In genomic region chr5:82570-82969, GRCh38 we compare ENCODE assay signal across 25 cellular contexts. TPM values are rescaled to one million over a fixed set of nuclear protein-coding genes. Genes with fewer than 3 reads are reported as not detected.
DNase-seq lines count a peak whose midpoint lies in the region; ATAC-seq and TF ChIP-seq lines count a peak whose summit lies in the region.
"Had no signal": no experiment of that assay in that cellular context is flagged by ENCODE, and none has a peak within 500 bp of the region (broad histone marks: within the 10 kb centered on the region; RNA-seq: fewer than 3 reads in every experiment).

No MANE protein-coding gene starts in this region.

- 59% methylated on average over 10 of the region's 10 CpGs for WGBS in HUES64
- WGBS in neuronal stem cell (ENCODE audit: extremely low coverage in 2 of 2, insufficient read length in 2 of 2, insufficient replicate concordance in 1 of 2), 2 donors = no CpG with 5 or more reads among the region's 10 CpGs
- 36 to 50% methylated on average over 10 of the region's 10 CpGs for WGBS in gastroesophageal sphincter (ENCODE audit: low coverage in 1 of 2), 2 donors

- H3K4me3 ChIP-seq in HUES64 (ENCODE audit: low read length) = peak overlapping the region; percentile 23
- no peak overlapping the region for H3K4me3 ChIP-seq in neuronal stem cell (ENCODE audit: low read length in 2 of 2)
- H3K4me3 ChIP-seq in gastroesophageal sphincter = no peak overlapping the region
- H3K4me3 ChIP-seq: BLaER1 treated with 17β-estradiol and CSF1 and Interleukin-3, amounts not matched to agents 10 nM and 100 nM; left lung; MG63; sigmoid colon; SK-N-MC; thoracic aorta had no signal

- intact Hi-C loops in activated T-helper 2 cell treated with anti-CD3 and anti-CD28 coated beads, Interferon-gamma antibody, Interleukin-2, Interleukin-4, amounts not matched to agents 10 μg/mL and 5 μg/mL and 100 μg/mL, durations not matched to agents 14 hours and 24 hours and 36 hours (cut with micrococcal nuclease) = no loop called here

- H3K9ac ChIP-seq in HUES64 (ENCODE audit: low read depth, low read length) = peak overlapping the region; percentile 57
- no peak overlapping the region for H3K9ac ChIP-seq in neuronal stem cell (ENCODE audit: low read depth, low read length, poor library complexity)
- H3K9ac ChIP-seq: BLaER1 treated with 17β-estradiol and CSF1 and Interleukin-3, amounts not matched to agents 10 nM and 100 nM had no signal

- TF ChIP-seq EP300 in gastroesophageal sphincter (IDR thresholded peaks at IDR 0.05) = no peak

- H3K18ac ChIP-seq in neuronal stem cell (ENCODE audit: low read length) = no peak overlapping the region

- ATAC-seq in gastroesophageal sphincter (no peak), HG02678 (IDR thresholded peaks at IDR 0.05; ENCODE audit: unreplicated experiment) (no peak)
- ATAC-seq: naive thymus-derived CD8-positive, alpha-beta T cell; stimulated activated naive CD8-positive, alpha-beta T cell treated with anti-CD3 and anti-CD28 coated beads, Interleukin-15, Interleukin-2, amounts not matched to agents 100 U/mL and 50 U/mL, for 24 hours had no signal

- H3K9me3 Mint-ChIP-seq in endothelial cell (ENCODE audit: unreplicated experiment) = no peaks in the 10 kb centered on the region
- H3K9me3 Mint-ChIP-seq in activated T-helper 2 cell treated with anti-CD3 and anti-CD28 coated beads, Interferon-gamma antibody, Interleukin-2, Interleukin-4, amounts not matched to agents 10 μg/mL and 5 μg/mL and 100 μg/mL, durations not matched to agents 14 hours and 24 hours and 36 hours = peaks cover 4% of the 10 kb centered on the region
- H3K9me3 Mint-ChIP-seq: activated CD4-positive, alpha-beta T cell treated with anti-CD3 and anti-CD28 coated beads, Interleukin-2, amount 10 ng/mL, durations not matched to agents 7 days and 5 days had no signal

- no peak overlapping the region for H2BK12ac ChIP-seq in neuronal stem cell (ENCODE audit: low read length)

- peaks cover 23% of the 10 kb centered on the region for H3K4me1 ChIP-seq in HUES64 (ENCODE audit: insufficient read depth, low read length)
- peaks cover 42 to 47% of the 10 kb centered on the region in 2 donors for H3K4me1 ChIP-seq in neuronal stem cell (ENCODE audit: control insufficient read depth in 2 of 2, insufficient read depth in 1 of 2, low read depth in 1 of 2, low read length in 2 of 2)
- no peaks in the 10 kb centered on the region for H3K4me1 ChIP-seq in gastroesophageal sphincter
- H3K4me1 ChIP-seq: left lung, sigmoid colon had no signal

- DNase-seq in ELF-1 (ENCODE audit: low read depth, low spot score) (peak; percentile 34), endothelial cell (ENCODE audit: low spot score) (no peak), neuronal stem cell (ENCODE audit: low spot score) (no peak), NCI-H526 (lab: John Stamatoyannopoulos, UW) (no peak)
- no peak for DNase-seq in activated T-helper 2 cell treated with anti-CD3 and anti-CD28 coated beads, Interferon-gamma antibody, Interleukin-2, Interleukin-4, amounts not matched to agents 10 μg/mL and 5 μg/mL and 100 μg/mL, durations not matched to agents 14 hours and 24 hours and 36 hours (ENCODE audit: low spot score)
- DNase-seq: activated CD4-positive, alpha-beta T cell treated with anti-CD3 and anti-CD28 coated beads, Interleukin-2, amount 10 ng/mL, durations not matched to agents 7 days and 5 days; DND-41; MG63; midbrain; naive thymus-derived CD8-positive, alpha-beta T cell; NCI-H1417; NCI-H510A treated with DMSO at 0.1 percent for 48 hours; sigmoid colon; stimulated activated CD4-positive, alpha-beta T cell treated with anti-CD3 and anti-CD28 coated beads, Interleukin-15, amount 100 ng/mL, for 24 hours; stimulated activated naive CD8-positive, alpha-beta T cell treated with anti-CD3 and anti-CD28 coated beads, Interleukin-15, Interleukin-2, amounts not matched to agents 100 U/mL and 50 U/mL, for 24 hours; WERI-Rb-1 had no signal

- H3K79me1 ChIP-seq in neuronal stem cell (ENCODE audit: low read depth, low read length) = no peaks in the 10 kb centered on the region

- no peak overlapping the region for H2AK5ac ChIP-seq in neuronal stem cell (ENCODE audit: low read depth, low read length)

- peaks cover 6% of the 10 kb centered on the region; the same call in 1 of the 2 replicates for H3K27me3 ChIP-seq in HUES64 (ENCODE audit: insufficient read depth, low read length)
- no peaks in the 10 kb centered on the region for H3K27me3 ChIP-seq in neuronal stem cell (ENCODE audit: control insufficient read depth in 3 of 3, insufficient read depth in 3 of 3, low read depth in 1 of 3, low read length in 3 of 3)
- peaks cover 30% of the 10 kb centered on the region for H3K27me3 ChIP-seq in gastroesophageal sphincter

- TF ChIP-seq CTCF in endothelial cell (IDR thresholded peaks at IDR 0.05; ENCODE audit: unreplicated experiment) = no peak
- no peak for TF ChIP-seq CTCF in gastroesophageal sphincter (IDR thresholded peaks at IDR 0.05)

- no peak for TF ChIP-seq POLR2A in gastroesophageal sphincter (IDR thresholded peaks at IDR 0.05)

- H3K4me2 ChIP-seq in neuronal stem cell (ENCODE audit: insufficient read depth, low read length, poor library complexity, severe bottlenecking) = no peak overlapping the region

- H3K36me3 Mint-ChIP-seq in endothelial cell (ENCODE audit: low read depth, unreplicated experiment) = peaks cover 9% of the 10 kb centered on the region
- peaks cover 3% of the 10 kb centered on the region for H3K36me3 Mint-ChIP-seq in activated T-helper 2 cell treated with anti-CD3 and anti-CD28 coated beads, Interferon-gamma antibody, Interleukin-2, Interleukin-4, amounts not matched to agents 10 μg/mL and 5 μg/mL and 100 μg/mL, durations not matched to agents 14 hours and 24 hours and 36 hours (ENCODE audit: low read depth)
- H3K36me3 Mint-ChIP-seq: activated naive CD8-positive, alpha-beta T cell; naive thymus-derived CD8-positive, alpha-beta T cell had no signal

- peak overlapping the region; percentile 9 for H3K4me3 Mint-ChIP-seq in endothelial cell (ENCODE audit: unreplicated experiment)
- no peak overlapping the region for H3K4me3 Mint-ChIP-seq in activated T-helper 2 cell treated with anti-CD3 and anti-CD28 coated beads, Interferon-gamma antibody, Interleukin-2, Interleukin-4, amounts not matched to agents 10 μg/mL and 5 μg/mL and 100 μg/mL, durations not matched to agents 14 hours and 24 hours and 36 hours (ENCODE audit: low read depth)
- H3K4me3 Mint-ChIP-seq: activated CD4-positive, alpha-beta T cell treated with anti-CD3 and anti-CD28 coated beads, Interleukin-2, amount 10 ng/mL, durations not matched to agents 7 days and 5 days; activated naive CD8-positive, alpha-beta T cell; naive thymus-derived CD8-positive, alpha-beta T cell had no signal

- no peak overlapping the region for H4K91ac ChIP-seq in neuronal stem cell (ENCODE audit: low read depth, low read length, poor library complexity)

- no peak overlapping the region for H3K4ac ChIP-seq in neuronal stem cell (ENCODE audit: low read length)

- no peak overlapping the region for H2BK15ac ChIP-seq in neuronal stem cell (ENCODE audit: low read length)

- no peak overlapping the region for H3K14ac ChIP-seq in neuronal stem cell (ENCODE audit: low read length)

- no peaks in the 10 kb centered on the region for H3K36me3 ChIP-seq in HUES64 (ENCODE audit: insufficient read depth, low read length)
- H3K36me3 ChIP-seq in neuronal stem cell (replicated peaks in 1 of 2; ENCODE audit: control insufficient read depth in 2 of 2, insufficient read depth in 2 of 2, low read length in 2 of 2) = no peaks in the 10 kb centered on the region
- no peaks in the 10 kb centered on the region for H3K36me3 ChIP-seq in gastroesophageal sphincter
- H3K36me3 ChIP-seq: BLaER1 treated with 17β-estradiol and CSF1 and Interleukin-3, amounts not matched to agents 10 nM and 100 nM; left lung; MG63; sigmoid colon; thoracic aorta; WERI-Rb-1 had no signal

- peaks cover 3% of the 10 kb centered on the region for H3K27me3 Mint-ChIP-seq in endothelial cell (ENCODE audit: unreplicated experiment)
- H3K27me3 Mint-ChIP-seq in activated T-helper 2 cell treated with anti-CD3 and anti-CD28 coated beads, Interferon-gamma antibody, Interleukin-2, Interleukin-4, amounts not matched to agents 10 μg/mL and 5 μg/mL and 100 μg/mL, durations not matched to agents 14 hours and 24 hours and 36 hours (ENCODE audit: low read depth) = peaks cover 3% of the 10 kb centered on the region

- no peak overlapping the region for H2AFZ ChIP-seq in neuronal stem cell (ENCODE audit: low read length)

- no peak overlapping the region for H4K8ac ChIP-seq in neuronal stem cell (ENCODE audit: low read depth, low read length)

- no peaks in the 10 kb centered on the region for H3K9me3 ChIP-seq in HUES64 (ENCODE audit: insufficient read depth, low read depth, low read length)
- peaks cover 0 to 7% of the 10 kb centered on the region in 2 donors for H3K9me3 ChIP-seq in neuronal stem cell (replicated peaks in 1 of 2; ENCODE audit: control insufficient read depth in 2 of 2, insufficient read depth in 1 of 2, low read depth in 1 of 2, low read length in 2 of 2)
- no peaks in the 10 kb centered on the region for H3K9me3 ChIP-seq in gastroesophageal sphincter
- H3K9me3 ChIP-seq: left lung, MG63, sigmoid colon, thoracic aorta had no signal

- no peak overlapping the region for H3K27ac Mint-ChIP-seq in endothelial cell (ENCODE audit: unreplicated experiment)
- H3K27ac Mint-ChIP-seq in activated T-helper 2 cell treated with anti-CD3 and anti-CD28 coated beads, Interferon-gamma antibody, Interleukin-2, Interleukin-4, amounts not matched to agents 10 μg/mL and 5 μg/mL and 100 μg/mL, durations not matched to agents 14 hours and 24 hours and 36 hours = no peak overlapping the region
- H3K27ac Mint-ChIP-seq: activated CD4-positive, alpha-beta T cell treated with anti-CD3 and anti-CD28 coated beads, Interleukin-2, amount 10 ng/mL, durations not matched to agents 7 days and 5 days; activated naive CD8-positive, alpha-beta T cell had no signal

- H3K4me1 Mint-ChIP-seq in endothelial cell (ENCODE audit: unreplicated experiment) = peaks cover 8% of the 10 kb centered on the region
- H3K4me1 Mint-ChIP-seq in activated T-helper 2 cell treated with anti-CD3 and anti-CD28 coated beads, Interferon-gamma antibody, Interleukin-2, Interleukin-4, amounts not matched to agents 10 μg/mL and 5 μg/mL and 100 μg/mL, durations not matched to agents 14 hours and 24 hours and 36 hours (ENCODE audit: low read depth) = no peaks in the 10 kb centered on the region
- H3K4me1 Mint-ChIP-seq: activated CD4-positive, alpha-beta T cell treated with anti-CD3 and anti-CD28 coated beads, Interleukin-2, amount 10 ng/mL, durations not matched to agents 7 days and 5 days had no signal

- peak overlapping the region; percentile 15; the same call in 1 of the 2 replicates for H3K27ac ChIP-seq in HUES64 (ENCODE audit: low read depth, low read length)
- peak overlapping the region; percentile 97 for H3K27ac ChIP-seq in neuronal stem cell (replicated peaks; ENCODE audit: low read length)
- H3K27ac ChIP-seq in gastroesophageal sphincter = no peak overlapping the region
- H3K27ac ChIP-seq: BLaER1 treated with 17β-estradiol and CSF1 and Interleukin-3, amounts not matched to agents 10 nM and 100 nM; left lung; sigmoid colon; SK-N-MC; thoracic aorta; WERI-Rb-1 had no signal

- no peak overlapping the region for H2BK120ac ChIP-seq in neuronal stem cell (ENCODE audit: low read depth, low read length)

- no peak overlapping the region for H3K23ac ChIP-seq in neuronal stem cell (ENCODE audit: low read depth, low read length, poor library complexity)

- no peak overlapping the region for H2BK5ac ChIP-seq in neuronal stem cell (ENCODE audit: low read length)

RNA-seq across cellular contexts. Expression of gene PLEKHG4B, which starts 9.4 kb away (rescaled TPM):
- polyA plus RNA-seq in HUES64 (2013, experiment 1 of 2) = 26.8 TPM
- 27.2 TPM for polyA plus RNA-seq in HUES64 (2013, experiment 2 of 2)
- total RNA-seq in endothelial cell (ENCODE audit: unreplicated experiment) (6.8 TPM), gastroesophageal sphincter (under 1 TPM in 3 of 4 donors, not detected in 1; under 0.01 to 0.66 (median 0.15) TPM)
- polyA plus RNA-seq in neuronal stem cell (2013, experiment 1 of 2) = 46.5 TPM
- polyA plus RNA-seq in neuronal stem cell (2013, experiment 2 of 2) = 48.4 TPM
- total RNA-seq in activated T-helper 2 cell treated with anti-CD3 and anti-CD28 coated beads, Interferon-gamma antibody, Interleukin-2, Interleukin-4, amounts not matched to agents 10 μg/mL and 5 μg/mL and 100 μg/mL, durations not matched to agents 14 hours and 24 hours and 36 hours = not detected in 2 replicates
- total RNA-seq: naive thymus-derived CD8-positive, alpha-beta T cell; T-helper 2 cell treated with Interferon-gamma antibody and Interleukin-4, amounts not matched to agents 100 ng/mL and 5 ng/mL, for 36 hours had no signal
- polyA plus RNA-seq: naive thymus-derived CD8-positive, alpha-beta T cell had no signal

Comparison
In these comparisons a context has a peak if more than half of its experiments do, and no peak if none do; other contexts are left out.
1. H3K27ac ChIP-seq: peak in HUES64 (single experiment) and neuronal stem cell (single experiment); none in gastroesophageal sphincter (0 of 4).